In genomic region chr5:32288135-32288534, GRCh38 we compare ENCODE assay signal across 1 cellular context.
TF ChIP-seq lines count a peak whose summit lies in the region.
"Not testable (repeated sequence)": the region's sequence is repeated elsewhere in the genome, so short reads cannot be mapped to it uniquely, and the experiment has no call there.

No MANE protein-coding gene starts in this region.

TF ChIP-seq in K562, 482 proteins besides CTCF, POLR2A, EP300 and RAD21:
- TF ChIP-seq TEAD4 (IDR thresholded peaks at IDR 0.05; ENCODE audit: low read length): peak; percentile 85
- TF ChIP-seq TEAD4 (CRISPR knock-in tag; IDR thresholded peaks at IDR 0.05; ENCODE audit: borderline replicate concordance); FOXM1 (CRISPR knock-in tag; IDR thresholded peaks at IDR 0.05; ENCODE audit: low read depth); CREB1 (CRISPR knock-in tag; IDR thresholded peaks at IDR 0.05); MYNN (CRISPR knock-in tag; IDR thresholded peaks at IDR 0.05); ID3 (CRISPR knock-in tag; IDR thresholded peaks at IDR 0.05); NR4A1 (CRISPR knock-in tag; IDR thresholded peaks at IDR 0.05): not testable (repeated sequence)
- peak; percentile 37; the same call in 1 of the 2 replicates for TF ChIP-seq VEZF1 (CRISPR knock-in tag; IDR thresholded peaks at IDR 0.05)
- peak; percentile 55; the same call in 1 of the 2 replicates for TF ChIP-seq PML (IDR thresholded peaks at IDR 0.05; ENCODE audit: low read length)
- TF ChIP-seq FOXM1 (IDR thresholded peaks at IDR 0.05; ENCODE audit: low read depth): peak; percentile 68; the same call in 1 of the 2 replicates
- TF ChIP-seq USF2 (CRISPR knock-in tag; IDR thresholded peaks at IDR 0.05): peak; percentile 55
- TF ChIP-seq NCOA2 (IDR thresholded peaks at IDR 0.05; ENCODE audit: partially characterized antibody in 2 of 2): peak in 1 of 2 experiments; percentile 20
- TF ChIP-seq CREB1 (IDR thresholded peaks at IDR 0.05): peak; percentile 24; the same call in 1 of the 2 replicates
- peak; percentile 85; the same call in 1 of the 2 replicates for TF ChIP-seq KLF16 (IDR thresholded peaks at IDR 0.05)
- TF ChIP-seq ZMIZ1 (IDR thresholded peaks at IDR 0.05; ENCODE audit: low read depth in 2 of 2, low read length in 2 of 2): peak in 1 of 2 experiments; percentile 72; a peak in 2 of 4 replicates
- TF ChIP-seq RAD51 (IDR thresholded peaks at IDR 0.05; ENCODE audit: borderline replicate concordance, low read depth): peak; percentile 18; the same call in 1 of the 2 replicates
- TF ChIP-seq ZKSCAN8 (CRISPR knock-in tag; IDR thresholded peaks at IDR 0.05): peak; percentile 41; the same call in 1 of the 2 replicates
- peak; percentile 72 for TF ChIP-seq SMAD4 (CRISPR knock-in tag; conservative IDR thresholded peaks at IDR 0.05)
- TF ChIP-seq CC2D1A (IDR thresholded peaks at IDR 0.05): peak; percentile 90; the same call in 1 of the 2 replicates
- 0 out of 2 replicates have a peak, but pooled peaks have one; percentile 24 for TF ChIP-seq ZNF766 (CRISPR knock-in tag; conservative IDR thresholded peaks at IDR 0.05)
- TF ChIP-seq HDAC3 (IDR thresholded peaks at IDR 0.05; ENCODE audit: borderline replicate concordance, partially characterized antibody): peak; percentile 53
- peak; percentile 62; the same call in 1 of the 2 replicates for TF ChIP-seq SMARCE1 (IDR thresholded peaks at IDR 0.05)
- peak; percentile 30; the same call in 1 of the 2 replicates for TF ChIP-seq HDAC2 (IDR thresholded peaks at IDR 0.05)
- peak in 1 of 2 experiments; percentile 44; a peak in 1 of 4 replicates for TF ChIP-seq HDAC1 (IDR thresholded peaks at IDR 0.05)
- peak; percentile 64; the same call in 1 of the 2 replicates for TF ChIP-seq SMARCC2 (IDR thresholded peaks at IDR 0.05; ENCODE audit: low read depth)
- TF ChIP-seq POLR2AphosphoS5 (IDR thresholded peaks at IDR 0.05; ENCODE audit: control insufficient read depth, insufficient read depth, low read depth, low read length): peak; percentile 68; the same call in 1 of the 2 replicates
- peak in 1 of 2 experiments; percentile 27; a peak in 1 of 4 replicates for TF ChIP-seq ARNT (IDR thresholded peaks at IDR 0.05)
- peak; percentile 79 for TF ChIP-seq SOX6 (IDR thresholded peaks at IDR 0.05)
- TF ChIP-seq ZNF695 (CRISPR knock-in tag; IDR thresholded peaks at IDR 0.05): 0 out of 2 replicates have a peak, but pooled peaks have one; percentile 63
- TF ChIP-seq KDM1A (IDR thresholded peaks at IDR 0.05): peak; percentile 31 to 53; a peak in 1 of 4 replicates
- TF ChIP-seq MTA2 (IDR thresholded peaks at IDR 0.05; ENCODE audit: low read depth): peak; percentile 92
- peak; percentile 96 for TF ChIP-seq TCF3 (CRISPR knock-in tag; IDR thresholded peaks at IDR 0.05)
- peak; percentile 95 for TF ChIP-seq ARID1B (IDR thresholded peaks at IDR 0.05)
- peak in 1 of 2 experiments; percentile 34; a peak in 1 of 4 replicates for TF ChIP-seq RCOR1 (IDR thresholded peaks at IDR 0.05; ENCODE audit: borderline replicate concordance in 1 of 2, low read depth in 2 of 2, low read length in 2 of 2)
- peak; percentile 81 for TF ChIP-seq DPF2 (IDR thresholded peaks at IDR 0.05)
- TF ChIP-seq CTBP1 (IDR thresholded peaks at IDR 0.05; ENCODE audit: borderline replicate concordance): peak; percentile 71; the same call in 1 of the 2 replicates
- peak; percentile 96 for TF ChIP-seq CBFA2T2 (conservative IDR thresholded peaks at IDR 0.05)
- peak; percentile 44 for TF ChIP-seq BHLHE40 (IDR thresholded peaks at IDR 0.05; ENCODE audit: low read length)
- TF ChIP-seq MYNN (IDR thresholded peaks at IDR 0.05): peak; percentile 70; the same call in 1 of the 2 replicates
- TF ChIP-seq RUNX1 (IDR thresholded peaks at IDR 0.05; ENCODE audit: low read depth): 0 out of 2 replicates have a peak, but pooled peaks have one; percentile 51
- peak; percentile 56; the same call in 1 of the 2 replicates for TF ChIP-seq STAT5A (IDR thresholded peaks at IDR 0.05; ENCODE audit: borderline replicate concordance, low read length)
- peak; percentile 86 for TF ChIP-seq NFIC (IDR thresholded peaks at IDR 0.05)
- peak; percentile 93 for TF ChIP-seq TRIM24 (IDR thresholded peaks at IDR 0.05)
- peak; percentile 96 for TF ChIP-seq TAL1 (IDR thresholded peaks at IDR 0.05)
- TF ChIP-seq CBFA2T3 (IDR thresholded peaks at IDR 0.05): peak; percentile 97
- TF ChIP-seq NCOR1 (IDR thresholded peaks at IDR 0.05): peak; percentile 96
- TF ChIP-seq ID3 (tag; IDR thresholded peaks at IDR 0.05): peak; percentile 82
- TF ChIP-seq ZEB2 (IDR thresholded peaks at IDR 0.05): peak; percentile 77; the same call in 1 of the 2 replicates
- peak; percentile 77 for TF ChIP-seq SMARCA4 (IDR thresholded peaks at IDR 0.05)
- peak; percentile 96 for TF ChIP-seq GATA2 (CRISPR knock-in tag; IDR thresholded peaks at IDR 0.05)
- TF ChIP-seq FOXA3 (CRISPR knock-in tag; conservative IDR thresholded peaks at IDR 0.05 in 1 of 2, IDR thresholded peaks at IDR 0.05 in 1 of 2): peak; percentile 90 to 98
- TF ChIP-seq DMBX1 (CRISPR knock-in tag; IDR thresholded peaks at IDR 0.05; ENCODE audit: borderline replicate concordance): 0 out of 2 replicates have a peak, but pooled peaks have one; percentile 71
- peak; percentile 7 for TF ChIP-seq CCNT2 (IDR thresholded peaks at IDR 0.05; ENCODE audit: borderline replicate concordance, extremely low read depth, insufficient read length, low read depth, low read length)
- TF ChIP-seq CXXC5 (CRISPR knock-in tag; IDR thresholded peaks at IDR 0.05): peak; percentile 25
- 0 out of 2 replicates have a peak, but pooled peaks have one; percentile 33 for TF ChIP-seq MBD2 (IDR thresholded peaks at IDR 0.05; ENCODE audit: borderline replicate concordance, low read depth)
- TF ChIP-seq USF1 (CRISPR knock-in tag; IDR thresholded peaks at IDR 0.05): peak; percentile 22; the same call in 1 of the 2 replicates
- peak; percentile 62; the same call in 1 of the 2 replicates for TF ChIP-seq NR4A1 (tag; IDR thresholded peaks at IDR 0.05)
- TF ChIP-seq PHB2 (IDR thresholded peaks at IDR 0.05; ENCODE audit: low read depth): peak; percentile 87
- TF ChIP-seq CHAMP1 (IDR thresholded peaks at IDR 0.05): peak; percentile 69; the same call in 1 of the 2 replicates
- TF ChIP-seq NCOA1 (IDR thresholded peaks at IDR 0.05; ENCODE audit: low read depth): peak; percentile 33; the same call in 1 of the 2 replicates
- TF ChIP-seq MNT (conservative IDR thresholded peaks at IDR 0.05): 0 out of 4 replicates have a peak, but pooled peaks of 1 of the 2 experiments have one; percentile 18
- peak; percentile 34; the same call in 1 of the 2 replicates for TF ChIP-seq TFAP4 (CRISPR knock-in tag; IDR thresholded peaks at IDR 0.05; ENCODE audit: borderline replicate concordance)
- TF ChIP-seq FOXA1 (IDR thresholded peaks at IDR 0.05; ENCODE audit: borderline replicate concordance): peak; percentile 55; the same call in 1 of the 2 replicates
TF ChIP-seq in K562: peak in this region for 57; not testable (repeated sequence) for 425.
